ENCODE assay signal across 1 cellular context in the genomic region with DNA sequence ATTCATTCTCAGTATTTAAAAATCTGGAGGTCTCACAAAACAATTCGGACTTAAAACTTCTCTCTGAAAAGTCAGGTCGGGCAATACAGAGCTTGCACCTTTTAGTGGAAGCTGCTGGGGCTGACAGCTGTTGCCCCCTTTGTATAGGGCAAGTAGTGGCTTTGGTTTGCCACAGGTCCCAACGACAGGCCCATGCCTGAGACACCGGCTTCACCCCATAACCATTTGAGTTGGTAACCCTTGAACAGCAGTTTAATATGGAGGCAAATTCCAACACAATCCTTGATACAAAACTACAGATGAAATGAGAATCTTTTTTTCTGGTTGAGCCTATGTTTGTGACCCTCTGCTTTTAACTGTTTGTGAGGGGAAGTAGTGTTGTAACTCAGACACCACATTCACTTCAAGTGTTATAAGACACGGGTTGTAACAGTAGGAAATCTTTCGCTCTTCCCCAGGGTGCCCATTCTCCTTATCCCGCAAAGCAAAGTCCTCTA.
A peak's percentile ranks its signal among the peaks of the same experiment; 100 is the strongest.
TF ChIP-seq lines count a peak whose summit lies in the region.

No MANE protein-coding gene starts in this region.

TF ChIP-seq in GM12878, 131 proteins besides CTCF, POLR2A, EP300 and RAD21 (continued from another document):
- TF ChIP-seq, protein P1, sequence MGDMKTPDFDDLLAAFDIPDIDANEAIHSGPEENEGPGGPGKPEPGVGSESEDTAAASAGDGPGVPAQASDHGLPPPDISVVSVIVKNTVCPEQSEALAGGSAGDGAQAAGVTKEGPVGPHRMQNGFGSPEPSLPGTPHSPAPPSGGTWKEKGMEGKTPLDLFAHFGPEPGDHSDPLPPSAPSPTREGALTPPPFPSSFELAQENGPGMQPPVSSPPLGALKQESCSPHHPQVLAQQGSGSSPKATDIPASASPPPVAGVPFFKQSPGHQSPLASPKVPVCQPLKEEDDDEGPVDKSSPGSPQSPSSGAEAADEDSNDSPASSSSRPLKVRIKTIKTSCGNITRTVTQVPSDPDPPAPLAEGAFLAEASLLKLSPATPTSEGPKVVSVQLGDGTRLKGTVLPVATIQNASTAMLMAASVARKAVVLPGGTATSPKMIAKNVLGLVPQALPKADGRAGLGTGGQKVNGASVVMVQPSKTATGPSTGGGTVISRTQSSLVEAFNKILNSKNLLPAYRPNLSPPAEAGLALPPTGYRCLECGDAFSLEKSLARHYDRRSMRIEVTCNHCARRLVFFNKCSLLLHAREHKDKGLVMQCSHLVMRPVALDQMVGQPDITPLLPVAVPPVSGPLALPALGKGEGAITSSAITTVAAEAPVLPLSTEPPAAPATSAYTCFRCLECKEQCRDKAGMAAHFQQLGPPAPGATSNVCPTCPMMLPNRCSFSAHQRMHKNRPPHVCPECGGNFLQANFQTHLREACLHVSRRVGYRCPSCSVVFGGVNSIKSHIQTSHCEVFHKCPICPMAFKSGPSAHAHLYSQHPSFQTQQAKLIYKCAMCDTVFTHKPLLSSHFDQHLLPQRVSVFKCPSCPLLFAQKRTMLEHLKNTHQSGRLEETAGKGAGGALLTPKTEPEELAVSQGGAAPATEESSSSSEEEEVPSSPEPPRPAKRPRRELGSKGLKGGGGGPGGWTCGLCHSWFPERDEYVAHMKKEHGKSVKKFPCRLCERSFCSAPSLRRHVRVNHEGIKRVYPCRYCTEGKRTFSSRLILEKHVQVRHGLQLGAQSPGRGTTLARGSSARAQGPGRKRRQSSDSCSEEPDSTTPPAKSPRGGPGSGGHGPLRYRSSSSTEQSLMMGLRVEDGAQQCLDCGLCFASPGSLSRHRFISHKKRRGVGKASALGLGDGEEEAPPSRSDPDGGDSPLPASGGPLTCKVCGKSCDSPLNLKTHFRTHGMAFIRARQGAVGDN (IDR thresholded peaks at IDR 0.05): peak; percentile 40; the same call in 1 of the 2 replicates
- TF ChIP-seq SP1 (IDR thresholded peaks at IDR 0.05; ENCODE audit: low read depth, low read length) (no peak), RCOR1 (conservative IDR thresholded peaks at IDR 0.05; ENCODE audit: low read depth, low read length) (no peak), RAD51 (IDR thresholded peaks at IDR 0.05) (no peak), RUNX3 (IDR thresholded peaks at IDR 0.05; ENCODE audit: low read length) (peak; percentile 40; the same call in 1 of the 2 replicates), SMAD1 (IDR thresholded peaks at IDR 0.05; ENCODE audit: low read depth, partially characterized antibody) (no peak), MTA2 (IDR thresholded peaks at IDR 0.05; ENCODE audit: low read depth) (no peak), BACH1 (IDR thresholded peaks at IDR 0.05; ENCODE audit: borderline replicate concordance) (no peak), FOXK2 (IDR thresholded peaks at IDR 0.05) (no peak)
- TF ChIP-seq, protein P2, sequence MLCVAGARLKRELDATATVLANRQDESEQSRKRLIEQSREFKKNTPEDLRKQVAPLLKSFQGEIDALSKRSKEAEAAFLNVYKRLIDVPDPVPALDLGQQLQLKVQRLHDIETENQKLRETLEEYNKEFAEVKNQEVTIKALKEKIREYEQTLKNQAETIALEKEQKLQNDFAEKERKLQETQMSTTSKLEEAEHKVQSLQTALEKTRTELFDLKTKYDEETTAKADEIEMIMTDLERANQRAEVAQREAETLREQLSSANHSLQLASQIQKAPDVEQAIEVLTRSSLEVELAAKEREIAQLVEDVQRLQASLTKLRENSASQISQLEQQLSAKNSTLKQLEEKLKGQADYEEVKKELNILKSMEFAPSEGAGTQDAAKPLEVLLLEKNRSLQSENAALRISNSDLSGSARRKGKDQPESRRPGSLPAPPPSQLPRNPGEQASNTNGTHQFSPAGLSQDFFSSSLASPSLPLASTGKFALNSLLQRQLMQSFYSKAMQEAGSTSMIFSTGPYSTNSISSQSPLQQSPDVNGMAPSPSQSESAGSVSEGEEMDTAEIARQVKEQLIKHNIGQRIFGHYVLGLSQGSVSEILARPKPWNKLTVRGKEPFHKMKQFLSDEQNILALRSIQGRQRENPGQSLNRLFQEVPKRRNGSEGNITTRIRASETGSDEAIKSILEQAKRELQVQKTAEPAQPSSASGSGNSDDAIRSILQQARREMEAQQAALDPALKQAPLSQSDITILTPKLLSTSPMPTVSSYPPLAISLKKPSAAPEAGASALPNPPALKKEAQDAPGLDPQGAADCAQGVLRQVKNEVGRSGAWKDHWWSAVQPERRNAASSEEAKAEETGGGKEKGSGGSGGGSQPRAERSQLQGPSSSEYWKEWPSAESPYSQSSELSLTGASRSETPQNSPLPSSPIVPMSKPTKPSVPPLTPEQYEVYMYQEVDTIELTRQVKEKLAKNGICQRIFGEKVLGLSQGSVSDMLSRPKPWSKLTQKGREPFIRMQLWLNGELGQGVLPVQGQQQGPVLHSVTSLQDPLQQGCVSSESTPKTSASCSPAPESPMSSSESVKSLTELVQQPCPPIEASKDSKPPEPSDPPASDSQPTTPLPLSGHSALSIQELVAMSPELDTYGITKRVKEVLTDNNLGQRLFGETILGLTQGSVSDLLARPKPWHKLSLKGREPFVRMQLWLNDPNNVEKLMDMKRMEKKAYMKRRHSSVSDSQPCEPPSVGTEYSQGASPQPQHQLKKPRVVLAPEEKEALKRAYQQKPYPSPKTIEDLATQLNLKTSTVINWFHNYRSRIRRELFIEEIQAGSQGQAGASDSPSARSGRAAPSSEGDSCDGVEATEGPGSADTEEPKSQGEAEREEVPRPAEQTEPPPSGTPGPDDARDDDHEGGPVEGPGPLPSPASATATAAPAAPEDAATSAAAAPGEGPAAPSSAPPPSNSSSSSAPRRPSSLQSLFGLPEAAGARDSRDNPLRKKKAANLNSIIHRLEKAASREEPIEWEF (IDR thresholded peaks at IDR 0.05; ENCODE audit: insufficient replicate concordance, low read depth, low read length): no peak
- TF ChIP-seq, protein P3, sequence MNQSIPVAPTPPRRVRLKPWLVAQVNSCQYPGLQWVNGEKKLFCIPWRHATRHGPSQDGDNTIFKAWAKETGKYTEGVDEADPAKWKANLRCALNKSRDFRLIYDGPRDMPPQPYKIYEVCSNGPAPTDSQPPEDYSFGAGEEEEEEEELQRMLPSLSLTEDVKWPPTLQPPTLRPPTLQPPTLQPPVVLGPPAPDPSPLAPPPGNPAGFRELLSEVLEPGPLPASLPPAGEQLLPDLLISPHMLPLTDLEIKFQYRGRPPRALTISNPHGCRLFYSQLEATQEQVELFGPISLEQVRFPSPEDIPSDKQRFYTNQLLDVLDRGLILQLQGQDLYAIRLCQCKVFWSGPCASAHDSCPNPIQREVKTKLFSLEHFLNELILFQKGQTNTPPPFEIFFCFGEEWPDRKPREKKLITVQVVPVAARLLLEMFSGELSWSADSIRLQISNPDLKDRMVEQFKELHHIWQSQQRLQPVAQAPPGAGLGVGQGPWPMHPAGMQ (IDR thresholded peaks at IDR 0.05; ENCODE audit: borderline replicate concordance): no peak
- TF ChIP-seq, protein P4, sequence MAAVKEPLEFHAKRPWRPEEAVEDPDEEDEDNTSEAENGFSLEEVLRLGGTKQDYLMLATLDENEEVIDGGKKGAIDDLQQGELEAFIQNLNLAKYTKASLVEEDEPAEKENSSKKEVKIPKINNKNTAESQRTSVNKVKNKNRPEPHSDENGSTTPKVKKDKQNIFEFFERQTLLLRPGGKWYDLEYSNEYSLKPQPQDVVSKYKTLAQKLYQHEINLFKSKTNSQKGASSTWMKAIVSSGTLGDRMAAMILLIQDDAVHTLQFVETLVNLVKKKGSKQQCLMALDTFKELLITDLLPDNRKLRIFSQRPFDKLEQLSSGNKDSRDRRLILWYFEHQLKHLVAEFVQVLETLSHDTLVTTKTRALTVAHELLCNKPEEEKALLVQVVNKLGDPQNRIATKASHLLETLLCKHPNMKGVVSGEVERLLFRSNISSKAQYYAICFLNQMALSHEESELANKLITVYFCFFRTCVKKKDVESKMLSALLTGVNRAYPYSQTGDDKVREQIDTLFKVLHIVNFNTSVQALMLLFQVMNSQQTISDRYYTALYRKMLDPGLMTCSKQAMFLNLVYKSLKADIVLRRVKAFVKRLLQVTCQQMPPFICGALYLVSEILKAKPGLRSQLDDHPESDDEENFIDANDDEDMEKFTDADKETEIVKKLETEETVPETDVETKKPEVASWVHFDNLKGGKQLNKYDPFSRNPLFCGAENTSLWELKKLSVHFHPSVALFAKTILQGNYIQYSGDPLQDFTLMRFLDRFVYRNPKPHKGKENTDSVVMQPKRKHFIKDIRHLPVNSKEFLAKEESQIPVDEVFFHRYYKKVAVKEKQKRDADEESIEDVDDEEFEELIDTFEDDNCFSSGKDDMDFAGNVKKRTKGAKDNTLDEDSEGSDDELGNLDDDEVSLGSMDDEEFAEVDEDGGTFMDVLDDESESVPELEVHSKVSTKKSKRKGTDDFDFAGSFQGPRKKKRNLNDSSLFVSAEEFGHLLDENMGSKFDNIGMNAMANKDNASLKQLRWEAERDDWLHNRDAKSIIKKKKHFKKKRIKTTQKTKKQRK (IDR thresholded peaks at IDR 0.05; ENCODE audit: low read depth, low read length): no peak
- TF ChIP-seq, protein P5, sequence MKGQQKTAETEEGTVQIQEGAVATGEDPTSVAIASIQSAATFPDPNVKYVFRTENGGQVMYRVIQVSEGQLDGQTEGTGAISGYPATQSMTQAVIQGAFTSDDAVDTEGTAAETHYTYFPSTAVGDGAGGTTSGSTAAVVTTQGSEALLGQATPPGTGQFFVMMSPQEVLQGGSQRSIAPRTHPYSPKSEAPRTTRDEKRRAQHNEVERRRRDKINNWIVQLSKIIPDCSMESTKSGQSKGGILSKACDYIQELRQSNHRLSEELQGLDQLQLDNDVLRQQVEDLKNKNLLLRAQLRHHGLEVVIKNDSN (IDR thresholded peaks at IDR 0.05; ENCODE audit: borderline replicate concordance, extremely low read length, insufficient read depth, low read depth, low read length): no peak
- TF ChIP-seq, protein P6, sequence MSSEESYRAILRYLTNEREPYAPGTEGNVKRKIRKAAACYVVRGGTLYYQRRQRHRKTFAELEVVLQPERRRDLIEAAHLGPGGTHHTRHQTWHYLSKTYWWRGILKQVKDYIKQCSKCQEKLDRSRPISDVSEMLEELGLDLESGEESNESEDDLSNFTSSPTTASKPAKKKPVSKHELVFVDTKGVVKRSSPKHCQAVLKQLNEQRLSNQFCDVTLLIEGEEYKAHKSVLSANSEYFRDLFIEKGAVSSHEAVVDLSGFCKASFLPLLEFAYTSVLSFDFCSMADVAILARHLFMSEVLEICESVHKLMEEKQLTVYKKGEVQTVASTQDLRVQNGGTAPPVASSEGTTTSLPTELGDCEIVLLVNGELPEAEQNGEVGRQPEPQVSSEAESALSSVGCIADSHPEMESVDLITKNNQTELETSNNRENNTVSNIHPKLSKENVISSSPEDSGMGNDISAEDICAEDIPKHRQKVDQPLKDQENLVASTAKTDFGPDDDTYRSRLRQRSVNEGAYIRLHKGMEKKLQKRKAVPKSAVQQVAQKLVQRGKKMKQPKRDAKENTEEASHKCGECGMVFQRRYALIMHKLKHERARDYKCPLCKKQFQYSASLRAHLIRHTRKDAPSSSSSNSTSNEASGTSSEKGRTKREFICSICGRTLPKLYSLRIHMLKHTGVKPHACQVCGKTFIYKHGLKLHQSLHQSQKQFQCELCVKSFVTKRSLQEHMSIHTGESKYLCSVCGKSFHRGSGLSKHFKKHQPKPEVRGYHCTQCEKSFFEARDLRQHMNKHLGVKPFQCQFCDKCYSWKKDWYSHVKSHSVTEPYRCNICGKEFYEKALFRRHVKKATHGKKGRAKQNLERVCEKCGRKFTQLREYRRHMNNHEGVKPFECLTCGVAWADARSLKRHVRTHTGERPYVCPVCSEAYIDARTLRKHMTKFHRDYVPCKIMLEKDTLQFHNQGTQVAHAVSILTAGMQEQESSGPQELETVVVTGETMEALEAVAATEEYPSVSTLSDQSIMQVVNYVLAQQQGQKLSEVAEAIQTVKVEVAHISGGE (CRISPR knock-in tag; IDR thresholded peaks at IDR 0.05): no peak
